In genomic region chr5:138912093-138912492, GRCh38 we compare ENCODE assay signal across 24 cellular contexts. TPM values are rescaled to one million over a fixed set of nuclear protein-coding genes. Genes with fewer than 3 reads are reported as not detected.
DNase-seq lines count a peak whose midpoint lies in the region; TF ChIP-seq lines count a peak whose summit lies in the region.
"Had no signal": no experiment of that assay in that cellular context is flagged by ENCODE, and none has a peak within 500 bp of the region (broad histone marks: within the 10 kb centered on the region; RNA-seq: fewer than 3 reads in every experiment).

No MANE protein-coding gene starts in this region.

- H3K27ac Mint-ChIP-seq in HFFc6 (peak overlapping the region; percentile 52), chondrocyte (ENCODE audit: unreplicated experiment) (peak overlapping the region; percentile 24), nephron (peak overlapping the region in 2 of 3 experiments; percentile 27 to 58), type B pancreatic cell (peak overlapping the region; percentile 10)
- H3K27ac Mint-ChIP-seq: CD4-positive, CD25-positive, alpha-beta regulatory T cell had no signal

- no peak overlapping the region for H3K27ac ChIP-seq in mammary epithelial cell (ENCODE audit: insufficient read depth, low read depth, low read length)
- H3K27ac ChIP-seq: BLaER1 had no signal

- no peaks in the 10 kb centered on the region for H3K4me1 ChIP-seq in mammary epithelial cell (ENCODE audit: insufficient read depth, low read length)

- H3K27me3 ChIP-seq in mammary epithelial cell (ENCODE audit: insufficient read depth, low read length): no peaks in the 10 kb centered on the region
- H3K27me3 ChIP-seq: BLaER1, MG63 had no signal

- no peak overlapping the region for H2AFZ ChIP-seq in mammary epithelial cell (ENCODE audit: low read depth, low read length)

- peaks cover 3% of the 10 kb centered on the region for H3K36me3 ChIP-seq in mammary epithelial cell (ENCODE audit: insufficient read depth, low read length)

- intact Hi-C loops in mammary epithelial cell (cut with micrococcal nuclease): no loop called here

- H3K4me2 ChIP-seq in mammary epithelial cell (ENCODE audit: insufficient read depth, low read depth, low read length): no peak overlapping the region
- H3K4me2 ChIP-seq: BLaER1, SK-N-SH had no signal

- in situ Hi-C loops in mammary epithelial cell (cut with MboI; ENCODE audit: low sequenced_read_pairs in 2 of 2): no loop called here

- peaks cover 15% of the 10 kb centered on the region for H3K79me2 ChIP-seq in mammary epithelial cell (ENCODE audit: insufficient read depth, low read length)

- no peak overlapping the region for H3K4me3 ChIP-seq in mammary epithelial cell (replicated peaks in 1 of 3; ENCODE audit: insufficient read depth in 1 of 3, low read depth in 2 of 3, low read length in 3 of 3)
- H3K4me3 ChIP-seq: BLaER1, GM12878, MG63 had no signal

- no peak for TF ChIP-seq CTCF in HFFc6 (IDR thresholded peaks at IDR 0.05)
- no peak for TF ChIP-seq CTCF in chondrocyte (IDR thresholded peaks at IDR 0.05)
- TF ChIP-seq CTCF in nephron (IDR thresholded peaks at IDR 0.05; ENCODE audit: unreplicated experiment in 3 of 3): no peak
- no peak for TF ChIP-seq CTCF in type B pancreatic cell (conservative IDR thresholded peaks at IDR 0.05)
- no peak for TF ChIP-seq CTCF in mammary epithelial cell (conservative IDR thresholded peaks at IDR 0.05 in 1 of 2, IDR thresholded peaks at IDR 0.05 in 1 of 2; ENCODE audit: extremely low read depth in 1 of 2, insufficient read depth in 1 of 2, low read depth in 1 of 2, low read length in 2 of 2)

- dilution Hi-C loops in mammary epithelial cell (cut with HindIII; ENCODE audit: low sequenced_read_pairs): no loop called here

- H3K4me1 Mint-ChIP-seq in HFFc6 (ENCODE audit: low read depth): peaks cover 31% of the 10 kb centered on the region
- H3K4me1 Mint-ChIP-seq in chondrocyte (ENCODE audit: low read depth): peaks cover 21% of the 10 kb centered on the region
- H3K4me1 Mint-ChIP-seq in nephron: no peaks in the 10 kb centered on the region
- H3K4me1 Mint-ChIP-seq in type B pancreatic cell (ENCODE audit: unreplicated experiment): no peaks in the 10 kb centered on the region
- H3K4me1 Mint-ChIP-seq: CD4-positive, CD25-positive, alpha-beta regulatory T cell had no signal

- BruUV-seq in mammary epithelial cell (replicated peaks; lab: Mats Ljungman, UMichigan): no TSS peak

- H4K20me1 ChIP-seq in mammary epithelial cell (ENCODE audit: insufficient read depth, low read length): no peaks in the 10 kb centered on the region
- H4K20me1 ChIP-seq: BLaER1 had no signal

- H3K4me3 Mint-ChIP-seq in HFFc6: peak overlapping the region; percentile 9; the same call in 1 of the 2 replicates
- no peak overlapping the region for H3K4me3 Mint-ChIP-seq in chondrocyte (ENCODE audit: unreplicated experiment)
- no peak overlapping the region for H3K4me3 Mint-ChIP-seq in nephron
- no peak overlapping the region for H3K4me3 Mint-ChIP-seq in type B pancreatic cell
- H3K4me3 Mint-ChIP-seq: CD4-positive, CD25-positive, alpha-beta regulatory T cell had no signal

- CTCF ChIA-PET in mammary epithelial cell (lab: Charles Lee; ENCODE audit: low non-redundant PET): no interaction called here

- H3K36me3 Mint-ChIP-seq in HFFc6 (ENCODE audit: low read depth) (peaks cover 42% of the 10 kb centered on the region), chondrocyte (ENCODE audit: low read depth) (peaks cover 24% of the 10 kb centered on the region), nephron (ENCODE audit: low read depth) (peaks cover 67% of the 10 kb centered on the region), type B pancreatic cell (peaks cover 48% of the 10 kb centered on the region)
- H3K36me3 Mint-ChIP-seq: CD4-positive, CD25-positive, alpha-beta regulatory T cell had no signal

- no peaks in the 10 kb centered on the region; the same call in 1 of the 2 replicates for H3K27me3 Mint-ChIP-seq in HFFc6 (ENCODE audit: insufficient read depth)
- no peaks in the 10 kb centered on the region for H3K27me3 Mint-ChIP-seq in chondrocyte (ENCODE audit: low read depth)
- H3K27me3 Mint-ChIP-seq in nephron (ENCODE audit: low read depth): no peaks in the 10 kb centered on the region
- no peaks in the 10 kb centered on the region for H3K27me3 Mint-ChIP-seq in type B pancreatic cell
- H3K27me3 Mint-ChIP-seq: CD4-positive, CD25-positive, alpha-beta regulatory T cell had no signal

- DNase-seq in HFFc6: no peak
- no peak for DNase-seq in chondrocyte (ENCODE audit: low spot score)
- DNase-seq in type B pancreatic cell (ENCODE audit: extremely low spot score, unreplicated experiment): no peak
- DNase-seq in stimulated activated CD4-positive, alpha-beta T cell treated with anti-CD3 and anti-CD28 coated beads, Interleukin-2, amount 100 ng/mL, for 24 hours: no peak
- DNase-seq in EL: no peak
- DNase-seq in mammary epithelial cell: no peak
- DNase-seq: CD4-positive, CD25-positive, alpha-beta regulatory T cell; DMS53; GOT3; HCEC 1CT; KG1; MG63; NCI-H1105 treated with DMSO at 0.1 percent for 48 hours; NCI-H146; NCI-H1930; NCI-H446 treated with DMSO at 0.1 percent for 48 hours; NCI-H526; NK-92 treated with Interleukin-12 subunit alpha and Interleukin-12 subunit beta, amount 100 ng/mL, for 24 hours; PC-3; SK-N-SH had no signal

- WGBS in mammary epithelial cell (ENCODE audit: low coverage, missing lambda C conversion rate): 82% methylated on average over 4 of the region's 4 CpGs

- H3K9me3 Mint-ChIP-seq in HFFc6: no peaks in the 10 kb centered on the region
- no peaks in the 10 kb centered on the region for H3K9me3 Mint-ChIP-seq in chondrocyte (ENCODE audit: low read depth)
- H3K9me3 Mint-ChIP-seq in nephron: no peaks in the 10 kb centered on the region
- no peaks in the 10 kb centered on the region for H3K9me3 Mint-ChIP-seq in type B pancreatic cell

- no peaks in the 10 kb centered on the region for H3K9me3 ChIP-seq in mammary epithelial cell (replicated peaks; ENCODE audit: insufficient read depth, low read length)
- H3K9me3 ChIP-seq: MG63, SK-N-SH had no signal

- no peak overlapping the region for H3K9ac ChIP-seq in mammary epithelial cell (ENCODE audit: insufficient read depth, low read length)
- H3K9ac ChIP-seq: BLaER1, SK-N-SH had no signal

RNA-seq across cellular contexts. Expression of gene LRRTM2, which starts 37.0 kb away (rescaled TPM):
- total RNA-seq in HFFc6 (2021; fragmentation: NEBNext Ultra II Directional; extraction: Animal tissue kit (Norgen Biotek cat#: 25700)): 1 to 10 TPM in 1 of 6 experiments, under 1 TPM in 5; 0.20 to 1.0 (median 0.25) TPM
- 0.19 TPM in 1 of 3 replicates, not detected in the others for total RNA-seq in chondrocyte
- total RNA-seq in type B pancreatic cell (ENCODE audit: low replicate concordance): 4.6 TPM in 1 of 2 replicates, not detected in the other
- total RNA-seq in mammary epithelial cell: 1 to 10 TPM; 1.1 to 1.2 TPM
- 0.76 TPM for polyA plus RNA-seq in mammary epithelial cell
- polyA minus RNA-seq in mammary epithelial cell: 0.47 TPM
- total RNA-seq: CD4-positive, CD25-positive, alpha-beta regulatory T cell; HepG2; PC-3 had no signal
- polyA plus RNA-seq: HepG2 had no signal
